ENCODE assay signal across 1 cellular context in genomic region chr5:176391479-176391878, GRCh38.
TF ChIP-seq lines count a peak whose summit lies in the region.

No MANE protein-coding gene starts in this region.

TF ChIP-seq in WTC11, 78 proteins besides CTCF, POLR2A, EP300 and RAD21 (continued from another document):
- no peak for TF ChIP-seq ATF6 (CRISPR knock-in tag; IDR thresholded peaks at IDR 0.05)
